In the genomic region with DNA sequence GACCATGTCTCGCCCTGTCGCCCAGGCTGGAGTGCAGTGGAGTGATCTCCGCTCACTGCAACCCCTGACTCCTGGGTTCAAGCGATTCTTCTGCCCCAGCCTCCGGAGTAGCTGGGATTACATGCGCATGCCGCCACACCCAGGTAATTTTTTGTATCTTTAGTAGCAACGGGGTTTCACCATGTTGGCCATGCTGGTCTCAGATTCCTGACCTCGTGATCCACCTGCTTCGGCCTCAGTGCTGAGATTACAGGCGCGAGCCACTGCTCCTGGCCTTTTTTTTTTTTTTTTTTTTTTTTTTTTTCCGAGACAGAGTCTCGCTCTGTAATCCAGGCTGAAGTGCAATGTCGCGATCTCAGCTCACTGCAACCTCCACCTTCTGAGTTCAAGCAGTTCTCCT, we compare ENCODE assay signal across 30 cellular contexts. TPM values are rescaled to one million over a fixed set of nuclear protein-coding genes. Genes with fewer than 3 reads are reported as not detected.
"Had no signal": no experiment of that assay in that cellular context is flagged by ENCODE, and none has a peak within 500 bp of the region (broad histone marks: within the 10 kb centered on the region; RNA-seq: fewer than 3 reads in every experiment).

No MANE protein-coding gene starts in this region.

- H3K27ac ChIP-seq: ascending aorta, cardiac muscle cell, WERI-Rb-1 had no signal

- H3K27ac Mint-ChIP-seq: activated CD4-positive, alpha-beta T cell treated with anti-CD3 and anti-CD28 coated beads for 36 hours; activated naive CD4-positive, alpha-beta T cell treated with anti-CD3 and anti-CD28 coated beads, Interleukin-2, amount 10 ng/mL, durations not matched to agents 7 days and 5 days; activated naive CD4-positive, alpha-beta T cell treated with anti-CD3 and anti-CD28 coated beads, Interleukin-2, amount 50 U/mL, for 24 hours; activated naive CD8-positive, alpha-beta T cell; activated naive CD8-positive, alpha-beta T cell treated with anti-CD3 and anti-CD28 coated beads, Interleukin-2, amount 10 ng/mL, durations not matched to agents 7 days and 5 days; activated T-helper 2 cell treated with anti-CD3 and anti-CD28 coated beads, Interferon-gamma antibody, Interleukin-2, Interleukin-4, amounts not matched to agents 10 μg/mL and 5 μg/mL and 100 μg/mL, durations not matched to agents 14 hours and 24 hours and 36 hours; brain; T-cell; T-helper 2 cell treated with Interferon-gamma antibody and Interleukin-4, amounts not matched to agents 5 μg/mL and 100 μg/mL, for 36 hours; WTC11 had no signal

- H3K9me3 Mint-ChIP-seq: activated CD4-positive, alpha-beta memory T cell treated with anti-CD3 and anti-CD28 coated beads, Interleukin-2, amount 10 ng/mL, durations not matched to agents 7 days and 5 days; activated CD4-positive, alpha-beta T cell treated with anti-CD3 and anti-CD28 coated beads, Interleukin-2, amount 10 ng/mL, durations not matched to agents 7 days and 5 days; activated naive CD4-positive, alpha-beta T cell treated with anti-CD3 and anti-CD28 coated beads, Interleukin-2, amount 10 ng/mL, durations not matched to agents 7 days and 5 days; activated naive CD4-positive, alpha-beta T cell treated with anti-CD3 and anti-CD28 coated beads, Interleukin-2, amount 50 U/mL, for 24 hours; activated naive CD8-positive, alpha-beta T cell treated with anti-CD3 and anti-CD28 coated beads, Interleukin-2, amount 10 ng/mL, durations not matched to agents 7 days and 5 days; activated naive CD8-positive, alpha-beta T cell treated with anti-CD3 and anti-CD28 coated beads, Interleukin-2, amount 50 U/mL, for 24 hours; activated T-cell treated with anti-CD3 and anti-CD28 coated beads, Interleukin-2, amount 50 U/mL, for 24 hours; activated T-helper 2 cell treated with anti-CD3 and anti-CD28 coated beads, Interferon-gamma antibody, Interleukin-2, Interleukin-4, amounts not matched to agents 10 μg/mL and 5 μg/mL and 100 μg/mL, durations not matched to agents 14 hours and 24 hours and 36 hours; central memory CD8-positive, alpha-beta T cell; T-cell had no signal

- H3K36me3 ChIP-seq: ascending aorta, cardiac muscle cell had no signal

- H3K4me3 Mint-ChIP-seq: activated CD4-positive, alpha-beta memory T cell treated with anti-CD3 and anti-CD28 coated beads, Interleukin-2, amount 10 ng/mL, durations not matched to agents 7 days and 5 days; activated CD4-positive, alpha-beta T cell treated with anti-CD3 and anti-CD28 coated beads for 36 hours; activated CD4-positive, alpha-beta T cell treated with anti-CD3 and anti-CD28 coated beads, Interleukin-2, amount 10 ng/mL, durations not matched to agents 7 days and 5 days; activated CD8-positive, alpha-beta memory T cell treated with anti-CD3 and anti-CD28 coated beads, Interleukin-2, amount 10 ng/mL, durations not matched to agents 7 days and 5 days; activated CD8-positive, alpha-beta T cell treated with anti-CD3 and anti-CD28 coated beads, Interleukin-2, amount 10 ng/mL, durations not matched to agents 7 days and 5 days; activated naive CD4-positive, alpha-beta T cell treated with anti-CD3 and anti-CD28 coated beads, Interleukin-2, amount 10 ng/mL, durations not matched to agents 7 days and 5 days; activated naive CD4-positive, alpha-beta T cell treated with anti-CD3 and anti-CD28 coated beads, Interleukin-2, amount 50 U/mL, for 24 hours; activated naive CD8-positive, alpha-beta T cell; activated naive CD8-positive, alpha-beta T cell treated with anti-CD3 and anti-CD28 coated beads, Interleukin-2, amount 10 ng/mL, durations not matched to agents 7 days and 5 days; activated T-cell treated with anti-CD3 and anti-CD28 coated beads, Interleukin-2, amount 50 U/mL, for 24 hours; brain; T-cell; T-helper 2 cell treated with Interferon-gamma antibody and Interleukin-4, amounts not matched to agents 5 μg/mL and 100 μg/mL, for 36 hours; WTC11 had no signal

- H3K4me1 ChIP-seq: ascending aorta had no signal

- ATAC-seq: T-cell, WTC11 had no signal

- H3K4me3 ChIP-seq: ascending aorta, cardiac muscle cell had no signal

- H3K9me3 ChIP-seq: ascending aorta had no signal

- H3K36me3 Mint-ChIP-seq: activated CD8-positive, alpha-beta memory T cell treated with anti-CD3 and anti-CD28 coated beads, Interleukin-2, amount 10 ng/mL, durations not matched to agents 7 days and 5 days; activated naive CD4-positive, alpha-beta T cell treated with anti-CD3 and anti-CD28 coated beads, Interleukin-2, amount 50 U/mL, for 24 hours; activated naive CD8-positive, alpha-beta T cell; activated naive CD8-positive, alpha-beta T cell treated with anti-CD3 and anti-CD28 coated beads, Interleukin-2, amount 10 ng/mL, durations not matched to agents 7 days and 5 days; brain; T-cell had no signal

- DNase-seq: activated CD4-positive, alpha-beta T cell treated with anti-CD3 and anti-CD28 coated beads for 1 hour; activated CD4-positive, alpha-beta T cell treated with anti-CD3 and anti-CD28 coated beads, Interleukin-2, amount 10 ng/mL, durations not matched to agents 7 days and 5 days; activated CD4-positive, CD25-positive, alpha-beta regulatory T cell; activated CD8-positive, alpha-beta memory T cell treated with anti-CD3 and anti-CD28 coated beads for 24 hours; activated CD8-positive, alpha-beta T cell treated with anti-CD3 and anti-CD28 coated beads, Interleukin-2, amount 10 ng/mL, durations not matched to agents 7 days and 5 days; activated effector memory CD4-positive, alpha-beta T cell treated with Interleukin-2 at 50 U/mL for 16 hours; activated gamma-delta T cell; activated naive CD8-positive, alpha-beta T cell treated with anti-CD3 and anti-CD28 coated beads, Interleukin-2, amount 10 ng/mL, durations not matched to agents 7 days and 5 days; activated naive CD8-positive, alpha-beta T cell treated with anti-CD3 and anti-CD28 coated beads, Interleukin-2, amount 50 U/mL, for 24 hours; activated T-cell treated with anti-CD3 and anti-CD28 coated beads, Interleukin-2, amount 50 U/mL, for 24 hours; amygdala; anterior cingulate cortex; cerebellar nuclear complex; T-cell; T-helper 9 cell; WERI-Rb-1 had no signal

RNA-seq across cellular contexts. Expression of a gene that starts 9.2 kb away (rescaled TPM):
- total RNA-seq: activated CD4-positive, alpha-beta T cell treated with anti-CD3 and anti-CD28 coated beads, Interleukin-2, amount 10 ng/mL, durations not matched to agents 7 days and 5 days; T-helper 1 cell treated with Interleukin-12 subunit alpha and Interleukin-12 subunit beta and Interleukin-4 antibody, amounts not matched to agents 30 ng/mL and 1 ng/mL, for 36 hours had no signal
